In the genomic region with DNA sequence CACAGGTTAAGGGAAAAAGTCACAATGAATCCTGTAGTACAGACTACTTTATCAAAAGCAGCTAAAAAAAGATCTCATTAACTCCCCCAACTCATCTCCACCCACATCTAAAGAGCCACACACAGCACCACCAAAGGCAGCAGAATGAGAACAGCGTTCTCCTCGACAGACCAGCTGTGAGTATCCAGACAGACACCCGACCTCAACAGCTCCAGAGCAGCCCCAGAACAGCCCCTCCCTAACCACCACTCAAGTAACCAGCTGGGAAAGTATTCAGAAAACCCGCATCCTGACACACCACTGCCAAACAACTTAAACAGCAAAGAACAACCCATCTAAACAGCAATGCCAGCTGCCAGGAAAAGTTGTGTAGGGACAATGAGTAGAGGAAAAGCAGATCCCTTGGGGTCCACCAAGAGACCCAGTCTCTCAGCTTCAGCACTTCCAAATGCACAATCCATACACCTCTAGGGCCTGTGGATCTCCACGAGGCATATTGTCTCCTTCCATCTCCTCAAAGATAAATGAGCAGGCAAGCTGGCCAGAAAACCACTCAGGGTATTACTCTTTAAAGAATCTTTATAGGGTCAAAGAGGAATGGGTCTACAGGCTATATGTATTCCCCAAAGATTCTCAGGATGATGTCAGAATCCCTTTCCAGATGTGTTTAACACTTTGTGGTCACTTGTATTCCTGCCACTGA, we compare ENCODE assay signal across 10 cellular contexts. TPM values are rescaled to one million over a fixed set of nuclear protein-coding genes. Genes with fewer than 3 reads are reported as not detected.
DNase-seq lines count a peak whose midpoint lies in the region; ATAC-seq, FAIRE-seq and TF ChIP-seq lines count a peak whose summit lies in the region.
"Not testable (repeated sequence)": the region's sequence is repeated elsewhere in the genome, so short reads cannot be mapped to it uniquely, and the experiment has no call there.
"Had no signal": no experiment of that assay in that cellular context is flagged by ENCODE, and none has a peak within 500 bp of the region (broad histone marks: within the 10 kb centered on the region; RNA-seq: fewer than 3 reads in every experiment).

No MANE protein-coding gene starts in this region.

- no CpG with 5 or more reads among the region's 5 CpGs for WGBS in IMR-90 (ENCODE audit: extremely low coverage in 2 of 2, insufficient read length in 1 of 2), 2 experiments
- no CpG with 5 or more reads among the region's 5 CpGs for WGBS in K562 (ENCODE audit: insufficient coverage, low coverage, missing lambda C conversion rate)

- H3K27ac ChIP-seq in A673 (ENCODE audit: low read depth, low read length, poor library complexity, severe bottlenecking); GM23338 (ENCODE audit: low read depth); IMR-90 (ENCODE audit: insufficient read depth, low read length); OCI-LY7 (ENCODE audit: low read depth, low read length, poor library complexity, severe bottlenecking); K562 (ENCODE audit: extremely low read depth, low read depth, low read length): not testable (repeated sequence)

- H4K8ac ChIP-seq in IMR-90 (ENCODE audit: low read depth in 2 of 2, low read length in 2 of 2), result not testable (repeated sequence)

- H2AK9ac ChIP-seq in IMR-90 (replicated peaks; ENCODE audit: low read depth, low read length, poor library complexity), result not testable (repeated sequence)

- H3K79me1 ChIP-seq in IMR-90 (ENCODE audit: low read depth in 1 of 2, low read length in 2 of 2), result not testable (repeated sequence)

- H2AK5ac ChIP-seq in IMR-90 (ENCODE audit: low read depth, low read length), result not testable (repeated sequence)

- not testable (repeated sequence) for H2AFZ ChIP-seq in GM23338; IMR-90 (replicated peaks; ENCODE audit: low read length, poor library complexity); OCI-LY7 (ENCODE audit: low read length); K562 (ENCODE audit: low read depth, low read length)

- not testable (repeated sequence) for H3K9me3 ChIP-seq in A673 (ENCODE audit: low read depth, low read length, poor library complexity, severe bottlenecking); IMR-90 (ENCODE audit: control insufficient read depth, insufficient read depth, low read length); OCI-LY7 (ENCODE audit: low read length); K562 (replicated peaks; ENCODE audit: control insufficient read depth, insufficient read depth, low read depth, low read length)

- not testable (repeated sequence) for H3K56ac ChIP-seq in IMR-90 (ENCODE audit: extremely low read depth, insufficient read depth, low read length)

- not testable (repeated sequence) for H2BK15ac ChIP-seq in IMR-90 (ENCODE audit: low read depth, low read length)

- dilution Hi-C loops in IMR-90 (cut with HindIII; ENCODE audit: low sequenced_read_pairs, unreplicated experiment), result not testable (repeated sequence)

- not testable (repeated sequence) for H2BK20ac ChIP-seq in IMR-90 (ENCODE audit: low read depth, low read length)

- TF ChIP-seq RAD21 in IMR-90 (IDR thresholded peaks at IDR 0.05; ENCODE audit: low read length); K562 (CRISPR knock-in tag; conservative IDR thresholded peaks at IDR 0.05 in 1 of 2, IDR thresholded peaks at IDR 0.05 in 1 of 2): not testable (repeated sequence)

- in situ Hi-C loops in IMR-90 (cut with MboI; ENCODE audit: low sequenced_read_pairs); K562 (cut with MboI): not testable (repeated sequence)

- H3K4me1 Mint-ChIP-seq in GM23338, result not testable (repeated sequence)

- not testable (repeated sequence) for H3K4ac ChIP-seq in IMR-90 (ENCODE audit: low read depth, low read length)

- H3K27me3 ChIP-seq in A673 (replicated peaks; ENCODE audit: insufficient read depth, low read depth, low read length, poor library complexity); GM23338 (ENCODE audit: insufficient read depth); IMR-90 (ENCODE audit: control insufficient read depth, insufficient read depth, low read length); K562 (ENCODE audit: control insufficient read depth in 2 of 2, insufficient read depth in 2 of 2, low read length in 2 of 2): not testable (repeated sequence)

- not testable (repeated sequence) for TF ChIP-seq POLR2A in IMR-90 (IDR thresholded peaks at IDR 0.05; ENCODE audit: low read depth, low read length); K562 (conservative IDR thresholded peaks at IDR 0.05)

- not testable (repeated sequence) for H3K4me1 ChIP-seq in A673 (ENCODE audit: insufficient read depth, low read length, poor library complexity, severe bottlenecking); GM23338 (ENCODE audit: insufficient read depth); IMR-90 (ENCODE audit: control insufficient read depth, insufficient read depth, low read length); OCI-LY7 (ENCODE audit: insufficient read depth, low read length, poor library complexity, severe bottlenecking); K562 (replicated peaks in 1 of 2; ENCODE audit: control insufficient read depth in 2 of 2, insufficient read depth in 2 of 2, low read length in 2 of 2)

- H3K18ac ChIP-seq in IMR-90 (ENCODE audit: low read depth, low read length), result not testable (repeated sequence)

- TF ChIP-seq CTCF in A673 (conservative IDR thresholded peaks at IDR 0.05; ENCODE audit: low read depth, low read length); GM23338 (conservative IDR thresholded peaks at IDR 0.05; ENCODE audit: low read depth in 2 of 2); IMR-90 (conservative IDR thresholded peaks at IDR 0.05; ENCODE audit: low read depth, low read length); OCI-LY7 (conservative IDR thresholded peaks at IDR 0.05; ENCODE audit: low read length); K562 (IDR thresholded peaks at IDR 0.05 in 2 of 3, conservative IDR thresholded peaks at IDR 0.05 in 1 of 3; ENCODE audit: insufficient read depth in 2 of 3, low read depth in 1 of 3, low read length in 3 of 3): not testable (repeated sequence)

- not testable (repeated sequence) for H3K9me1 ChIP-seq in IMR-90 (ENCODE audit: insufficient read depth, low read length); K562 (ENCODE audit: control insufficient read depth, insufficient read depth, low read length)

- not testable (repeated sequence) for H3K4me2 ChIP-seq in GM23338; IMR-90 (ENCODE audit: low read depth, low read length); OCI-LY7 (ENCODE audit: low read length); K562 (ENCODE audit: insufficient read depth, low read length)

- not testable (repeated sequence) for H3K36me3 ChIP-seq in A673 (ENCODE audit: insufficient read depth, low read length, poor library complexity, severe bottlenecking); GM23338 (ENCODE audit: insufficient read depth); IMR-90 (ENCODE audit: control insufficient read depth, insufficient read depth, low read length); OCI-LY7 (ENCODE audit: insufficient read depth, low read length); K562 (ENCODE audit: control insufficient read depth, insufficient read depth, low read length)

- peak; percentile 36 for ATAC-seq in GM23338
- ATAC-seq in IMR-90 (ENCODE audit: low read depth), result peak; percentile 83
- ATAC-seq in SK-N-SH treated with all-trans-retinoic acid at 6 μM for 48 hours, result peak; percentile 72
- ATAC-seq in K562, result peak; percentile 44
- peak; percentile 22 for ATAC-seq in left ventricle myocardium superior

- FAIRE-seq in K562 (lab: Jason Lieb, UNC), result not testable (repeated sequence)

- H3K23ac ChIP-seq in IMR-90 (ENCODE audit: low read depth, low read length), result not testable (repeated sequence)

- not testable (repeated sequence) for H3K79me2 ChIP-seq in GM23338 (replicated peaks; ENCODE audit: insufficient read depth); OCI-LY7 (ENCODE audit: insufficient read depth, low read depth, low read length); K562 (ENCODE audit: control insufficient read depth, insufficient read depth, low read length)

- H2BK120ac ChIP-seq in IMR-90 (ENCODE audit: low read depth, low read length), result not testable (repeated sequence)

- H4K5ac ChIP-seq in IMR-90 (ENCODE audit: low read depth, low read length), result not testable (repeated sequence)

- not testable (repeated sequence) for H4K20me1 ChIP-seq in GM23338 (replicated peaks; ENCODE audit: insufficient read depth); IMR-90 (ENCODE audit: insufficient read depth, low read length); OCI-LY7 (ENCODE audit: insufficient read depth, low read length); K562 (replicated peaks; ENCODE audit: control insufficient read depth, insufficient read depth, low read length)

- not testable (repeated sequence) for H3K36me3 Mint-ChIP-seq in GM23338 (ENCODE audit: low read depth)

- H3K27me3 Mint-ChIP-seq in GM23338 (ENCODE audit: insufficient read depth, low read depth, poor library complexity), result not testable (repeated sequence)

- POLR2A ChIA-PET in A673 (lab: Charles Lee; ENCODE audit: low non-redundant PET); IMR-90 (lab: Charles Lee; ENCODE audit: unreplicated experiment); OCI-LY7 (lab: Charles Lee); K562 (lab: Yijun Ruan, JAX): not testable (repeated sequence)

- H3K9me2 ChIP-seq in GM23338 (ENCODE audit: insufficient read depth); OCI-LY7 (ENCODE audit: insufficient read depth, low read length): not testable (repeated sequence)

- intact Hi-C loops in A673 (cut with micrococcal nuclease; ENCODE audit: unreplicated experiment); IMR-90 (cut with micrococcal nuclease); OCI-LY7 (cut with micrococcal nuclease; ENCODE audit: unreplicated experiment); K562 (cut with micrococcal nuclease); left ventricle myocardium superior (cut with micrococcal nuclease): not testable (repeated sequence)

- not testable (repeated sequence) for H3K14ac ChIP-seq in IMR-90 (replicated peaks; ENCODE audit: low read depth, low read length)

- not testable (repeated sequence) for H3K9me3 Mint-ChIP-seq in GM23338

- not testable (repeated sequence) for H3K4me3 ChIP-seq in A673 (ENCODE audit: low read depth, low read length, poor library complexity, severe bottlenecking); GM23338; IMR-90 (ENCODE audit: insufficient read depth, low read depth, low read length); OCI-LY7 (ENCODE audit: low read depth, low read length, poor library complexity, severe bottlenecking); K562

- CTCF ChIA-PET in A673 (lab: Charles Lee); IMR-90 (lab: Yijun Ruan, JAX); OCI-LY7 (lab: Charles Lee; ENCODE audit: unreplicated experiment); K562 (lab: Yijun Ruan, JAX; ENCODE audit: low intra/inter-chr PET ratio): not testable (repeated sequence)

- H3F3A ChIP-seq in GM23338 (replicated peaks; ENCODE audit: low read depth), result not testable (repeated sequence)

- DNase-seq in A673 (ENCODE audit: low spot score); GM23338 (ENCODE audit: low spot score); IMR-90; OCI-LY7 (ENCODE audit: low spot score); K562 (ENCODE audit: extremely low read depth in 1 of 4, low spot score in 3 of 4); left ventricle myocardium superior: not testable (repeated sequence)

- H4K91ac ChIP-seq in IMR-90 (ENCODE audit: insufficient read depth, low read depth, low read length), result not testable (repeated sequence)

- not testable (repeated sequence) for H2BK5ac ChIP-seq in IMR-90 (ENCODE audit: low read depth, low read length, poor library complexity, severe bottlenecking)

- not testable (repeated sequence) for H3K9ac ChIP-seq in IMR-90 (ENCODE audit: low read depth, low read length); K562 (ENCODE audit: insufficient read depth in 1 of 2, low read depth in 2 of 2, low read length in 2 of 2)

- not testable (repeated sequence) for H3K27ac Mint-ChIP-seq in GM23338

- BruUV-seq in A673 (replicated peaks; lab: Mats Ljungman, UMichigan) (TSS peak; percentile 23), OCI-LY7 (replicated peaks; lab: Mats Ljungman, UMichigan) (TSS peak; percentile 57)
- BruUV-seq in IMR-90 (replicated peaks; lab: Mats Ljungman, UMichigan); K562 (replicated peaks; lab: Mats Ljungman, UMichigan): not testable (repeated sequence)

- not testable (repeated sequence) for TF ChIP-seq EP300 in K562 (IDR thresholded peaks at IDR 0.05; ENCODE audit: low read length)

- H3K4me3 Mint-ChIP-seq in GM23338, result not testable (repeated sequence)

RNA-seq across cellular contexts. Expression of a gene that starts 49.4 kb away (rescaled TPM):
- 72.2 and 72.9 TPM in 2 replicates for total RNA-seq in A673 (2021)
- total RNA-seq in GM23338 (2014; rRNA removed; shearing (Covaris generic)), result 16.3 and 28.8 TPM in 2 replicates
- polyA plus RNA-seq in GM23338 (2016; fragmentation: Nextera tagmentation; extraction: Ambion mirVana), result 9.8 and 17.4 TPM in 2 replicates
- total RNA-seq in IMR-90 (2012; rRNA removed), result 50.7 and 69.2 TPM in 2 replicates
- 14.3 and 15.9 TPM in 2 replicates for polyA plus RNA-seq in IMR-90 (2012; rRNA removed)
- 4.6 and 17.7 TPM in 2 replicates for polyA plus RNA-seq in IMR-90 (2012; cell fraction: cytosol; rRNA removed)
- 6.1 and 23.9 TPM in 2 replicates for polyA plus RNA-seq in IMR-90 (2012; cell fraction: nucleus; rRNA removed; ENCODE audit: low replicate concordance)
- 17.7 and 22.1 TPM in 2 replicates for total RNA-seq in OCI-LY7 (2014; rRNA removed; shearing (Covaris generic))
- total RNA-seq in OCI-LY7 (2022), result 36.5 and 46.7 TPM in 2 replicates
- total RNA-seq in K562 (2011; cell fraction: chromatin; rRNA removed; ENCODE audit: low replicate concordance), result 14.0 and 15.7 TPM in 2 replicates
- 10.8 and 12.5 TPM in 2 replicates for total RNA-seq in K562 (2011; cell fraction: nucleolus; rRNA removed)
- total RNA-seq in K562 (2011; cell fraction: nucleoplasm; rRNA removed), result 8.0 and 12.3 TPM in 2 replicates
- 4.0 and 5.2 TPM in 2 replicates for total RNA-seq in K562 (2014; rRNA removed)
- total RNA-seq in K562 (2014; rRNA removed; fragmentation: Illumina TruSeq; extraction: Trizol), result 3.6 and 4.6 TPM in 2 replicates
- 3.2 and 3.9 TPM in 2 replicates for total RNA-seq in K562 (2015; rRNA removed; fragmentation: Illumina TruSeq; extraction: Trizol)
- total RNA-seq in K562 (2021), result 16.3 and 17.6 TPM in 2 replicates
- polyA plus RNA-seq in K562 (2011; rRNA removed), result 4.0 and 6.8 TPM in 2 replicates
- 2.8 and 4.3 TPM in 2 replicates for polyA plus RNA-seq in K562 (2011; cell fraction: cytosol; rRNA removed)
- polyA plus RNA-seq in K562 (2011; cell fraction: nucleus; rRNA removed), result 4.6 and 10.0 TPM in 2 replicates
- 4.6 and 6.1 TPM in 2 replicates for polyA plus RNA-seq in K562 (2012)
- 3.2 and 4.6 TPM in 2 replicates for polyA plus RNA-seq in K562 (2014; fragmentation: Illumina TruSeq; extraction: Trizol)
- polyA plus RNA-seq in K562 (2014; fragmentation: Nextera tagmentation; extraction: Ambion mirVana), result 1 to 10 TPM; 4.3 to 5.4 TPM
- polyA plus RNA-seq in K562 (2014; rRNA removed), result 2.5 and 2.8 TPM in 2 replicates
- 9.4 and 10.9 TPM in 2 replicates for polyA minus RNA-seq in K562 (2011; rRNA and poly(A)+ RNA removed)
- 5.2 and 13.7 TPM in 2 replicates for polyA minus RNA-seq in K562 (2011; cell fraction: cytosol; rRNA and poly(A)+ RNA removed)
- polyA minus RNA-seq in K562 (2011; cell fraction: nucleus; rRNA and poly(A)+ RNA removed), result 10.2 and 14.6 TPM in 2 replicates
- 8.7 TPM for total RNA-seq in left ventricle myocardium superior

RNA-seq across cellular contexts. Expression of a gene that starts 50.1 kb away (rescaled TPM):
- total RNA-seq in A673 (2021) (8.6 and 11.9 TPM in 2 replicates), IMR-90 (2012; rRNA removed) (0.72 and 0.83 TPM in 2 replicates), OCI-LY7 (2022) (44.5 and 58.9 TPM in 2 replicates), K562 (2014; rRNA removed) (15.1 and 16.8 TPM in 2 replicates), K562 (2014; rRNA removed; fragmentation: Illumina TruSeq; extraction: Trizol) (20.1 and 20.8 TPM in 2 replicates), K562 (2015; rRNA removed; fragmentation: Illumina TruSeq; extraction: Trizol) (16.1 and 21.3 TPM in 2 replicates), K562 (2021) (14.9 and 15.8 TPM in 2 replicates), left ventricle myocardium superior (not detected)
- 8.2 and 12.5 TPM in 2 replicates for total RNA-seq in GM23338 (2014; rRNA removed; shearing (Covaris generic))
- polyA plus RNA-seq in GM23338 (2016; fragmentation: Nextera tagmentation; extraction: Ambion mirVana) (13.1 and 14.7 TPM in 2 replicates), IMR-90 (2012; rRNA removed) (1.2 and 1.4 TPM in 2 replicates), K562 (2011; rRNA removed) (26.3 and 33.7 TPM in 2 replicates), K562 (2014; fragmentation: Illumina TruSeq; extraction: Trizol) (29.3 and 36.5 TPM in 2 replicates), K562 (2014; fragmentation: Nextera tagmentation; extraction: Ambion mirVana) (1 to 10 TPM; 5.5 to 7.3 TPM), K562 (2014; rRNA removed) (21.4 and 24.1 TPM in 2 replicates)
- polyA plus RNA-seq in IMR-90 (2012; cell fraction: cytosol; rRNA removed), result 0.20 and 0.37 TPM in 2 replicates
- polyA plus RNA-seq in IMR-90 (2012; cell fraction: nucleus; rRNA removed; ENCODE audit: low replicate concordance), result 0.18 and 1.3 TPM in 2 replicates
- 14.4 and 21.3 TPM in 2 replicates for total RNA-seq in OCI-LY7 (2014; rRNA removed; shearing (Covaris generic))
- total RNA-seq in K562 (2011; cell fraction: chromatin; rRNA removed; ENCODE audit: low replicate concordance), result 5.0 and 10.1 TPM in 2 replicates
- 6.2 and 7.7 TPM in 2 replicates for total RNA-seq in K562 (2011; cell fraction: nucleolus; rRNA removed)
- total RNA-seq in K562 (2011; cell fraction: nucleoplasm; rRNA removed), result 8.4 and 14.0 TPM in 2 replicates
- 6.0 and 13.7 TPM in 2 replicates for polyA plus RNA-seq in K562 (2011; cell fraction: cytosol; rRNA removed)
- 7.6 and 11.5 TPM in 2 replicates for polyA plus RNA-seq in K562 (2011; cell fraction: nucleus; rRNA removed)
- polyA plus RNA-seq in K562 (2012), result 15.6 and 17.9 TPM in 2 replicates
- 16.9 and 18.7 TPM in 2 replicates for polyA minus RNA-seq in K562 (2011; rRNA and poly(A)+ RNA removed)
- 5.9 and 8.4 TPM in 2 replicates for polyA minus RNA-seq in K562 (2011; cell fraction: cytosol; rRNA and poly(A)+ RNA removed)
- 3.8 and 7.3 TPM in 2 replicates for polyA minus RNA-seq in K562 (2011; cell fraction: nucleus; rRNA and poly(A)+ RNA removed)
- total RNA-seq: CD4-positive, alpha-beta memory T cell; CD4-positive, CD25-positive, alpha-beta regulatory T cell had no signal
- polyA plus RNA-seq: CD4-positive, alpha-beta memory T cell; CD8-positive, alpha-beta memory T cell had no signal

Comparison
In these comparisons a context has a peak if more than half of its experiments do, and no peak if none do; other contexts are left out.
1. ATAC-seq: peak in every context shown above with its lines; median percentile 83 in IMR-90; 72 in SK-N-SH treated with all-trans-retinoic acid at 6 μM for 48 hours; 44 in K562; 36 in GM23338; 22 in left ventricle myocardium superior.